ENCODE assay signal across 9 cellular contexts in genomic region chrX:103343105-103343504, GRCh38. TPM values are rescaled to one million over a fixed set of nuclear protein-coding genes. Genes with fewer than 3 reads are reported as not detected.
DNase-seq lines count a peak whose midpoint lies in the region; ATAC-seq and TF ChIP-seq lines count a peak whose summit lies in the region.
"Had no signal": no experiment of that assay in that cellular context is flagged by ENCODE, and none has a peak within 500 bp of the region (broad histone marks: within the 10 kb centered on the region; RNA-seq: fewer than 3 reads in every experiment).

No MANE protein-coding gene starts in this region.

- DNase-seq in NCI-H2171 treated with DMSO at 0.1 percent for 48 hours (lab: John Stamatoyannopoulos, UW) (peak; percentile 8), NCI-H2171 (lab: John Stamatoyannopoulos, UW) (no peak), NCI-H460 (ENCODE audit: extremely low read depth, low read depth) (peak; percentile 36), inferior parietal cortex (ENCODE audit: extremely low spot score) (peak; percentile 60), omental fat pad (ENCODE audit: low spot score) (no peak)
- peak; percentile 3 for DNase-seq in activated naive CD8-positive, alpha-beta T cell treated with anti-CD3 and anti-CD28 coated beads, Interleukin-2, amount 50 U/mL, for 16 hours (ENCODE audit: low read depth, low spot score)
- DNase-seq in stimulated activated CD8-positive, alpha-beta memory T cell treated with anti-CD3 and anti-CD28 coated beads, Interleukin-12 subunit alpha, Interleukin-12 subunit beta, amount 100 ng/mL, for 1 hour (ENCODE audit: low read depth), result peak; percentile 17
- DNase-seq: activated naive CD8-positive, alpha-beta T cell treated with anti-CD3 and anti-CD28 coated beads, Interleukin-2, amount 10 ng/mL, durations not matched to agents 7 days and 5 days had no signal

- TF ChIP-seq CTCF in omental fat pad (IDR thresholded peaks at IDR 0.05), result peak in 1 of 3 donors; percentile 23

- ATAC-seq in GM21717 (IDR thresholded peaks at IDR 0.05; ENCODE audit: unreplicated experiment) (peak; percentile 58), omental fat pad (ENCODE audit: low FRiP score) (no peak)

RNA-seq across cellular contexts. Expression of gene TCEAL7, which starts 13.1 kb away (rescaled TPM):
- not detected in 2 replicates for total RNA-seq in NCI-H460 (2014; rRNA removed; shearing (Covaris generic))
- not detected in 2 replicates for polyA plus RNA-seq in NCI-H460 (2014; cell fraction: nucleus; rRNA removed)
- total RNA-seq in omental fat pad, result 10 to 100 TPM in 1 of 4 donors, 1 to 10 TPM in 3; 2.0 to 18.5 (median 6.7) TPM
- total RNA-seq: activated naive CD8-positive, alpha-beta T cell treated with anti-CD3 and anti-CD28 coated beads, Interleukin-2, amount 10 ng/mL, durations not matched to agents 7 days and 5 days had no signal

RNA-seq across cellular contexts. Expression of gene TCEAL9, which starts 13.2 kb away (rescaled TPM):
- 143 TPM in 2 replicates for total RNA-seq in NCI-H460 (2014; rRNA removed; shearing (Covaris generic))
- polyA plus RNA-seq in NCI-H460 (2014; cell fraction: nucleus; rRNA removed), result 87.3 and 108 TPM in 2 replicates
- 100 to 1,000 TPM in 1 of 4 donors, 10 to 100 TPM in 3; 55.2 to 129 (median 70.8) TPM for total RNA-seq in omental fat pad

RNA-seq across cellular contexts. Expression of gene BEX2, which starts 32.3 kb away (rescaled TPM):
- total RNA-seq in NCI-H460 (2014; rRNA removed; shearing (Covaris generic)), result 33.3 and 41.1 TPM in 2 replicates
- polyA plus RNA-seq in NCI-H460 (2014; cell fraction: nucleus; rRNA removed), result 3.1 and 10.9 TPM in 2 replicates
- total RNA-seq in omental fat pad, result 10 to 100 TPM in 2 of 4 donors, 1 to 10 TPM in 1, not detected in 1; 2.8 to 13.1 (median 12.6) TPM

RNA-seq across cellular contexts. Expression of gene BEX3, which starts 33.2 kb away (rescaled TPM):
- total RNA-seq in NCI-H460 (2014; rRNA removed; shearing (Covaris generic)), result 310 and 362 TPM in 2 replicates
- polyA plus RNA-seq in NCI-H460 (2014; cell fraction: nucleus; rRNA removed), result 229 and 290 TPM in 2 replicates
- total RNA-seq in omental fat pad, result 100 to 1,000 TPM in 3 of 4 donors, 10 to 100 TPM in 1; 68.5 to 157 (median 110) TPM

Comparison
In these comparisons a context has a peak if more than half of its experiments do, and no peak if none do; other contexts are left out.
1. DNase-seq: peak in NCI-H2171 treated with DMSO at 0.1 percent for 48 hours (single experiment), NCI-H460 (single experiment), activated naive CD8-positive, alpha-beta T cell treated with anti-CD3 and anti-CD28 coated beads, Interleukin-2, amount 50 U/mL, for 16 hours (single experiment), inferior parietal cortex (single experiment) and stimulated activated CD8-positive, alpha-beta memory T cell treated with anti-CD3 and anti-CD28 coated beads, Interleukin-12 subunit alpha, Interleukin-12 subunit beta, amount 100 ng/mL, for 1 hour (single experiment); none in NCI-H2171 (single experiment) and omental fat pad (single experiment).